In genomic region chr3:123586131-123586530, GRCh38 we compare ENCODE assay signal across 8 cellular contexts. TPM values are rescaled to one million over a fixed set of nuclear protein-coding genes. Genes with fewer than 3 reads are reported as not detected.
DNase-seq lines count a peak whose midpoint lies in the region; ATAC-seq lines count a peak whose summit lies in the region.

No MANE protein-coding gene starts in this region.

- H3K27ac ChIP-seq in SJSA1: peak overlapping the region; percentile 85

- peak overlapping the region; percentile 65 for H3K4me3 ChIP-seq in SJSA1

- peaks cover 13% of the 10 kb centered on the region for H3K9me3 ChIP-seq in SJSA1 (replicated peaks)

- peaks cover 18% of the 10 kb centered on the region; the same call in 1 of the 2 replicates for H3K36me3 ChIP-seq in SJSA1

- no peaks in the 10 kb centered on the region for H3K27me3 ChIP-seq in SJSA1 (replicated peaks)

- DNase-seq in ELF-1 (ENCODE audit: low read depth, low spot score) (peak; percentile 88), NCI-H1092 (lab: John Stamatoyannopoulos, UW) (peak; percentile 57), SJSA1 (ENCODE audit: low read depth in 1 of 2, low spot score in 2 of 2) (peak; percentile 48 to 55), brain pericyte (ENCODE audit: low read depth, low spot score) (peak; percentile 24), left lobe of liver (ENCODE audit: low spot score) (no peak), epidermal melanocyte (ENCODE audit: insufficient read length, low spot score) (no peak), AG20443 (ENCODE audit: low spot score) (no peak)
- DNase-seq in stimulated activated CD4-positive, alpha-beta T cell treated with anti-CD3 and anti-CD28 coated beads, TNF-alpha, amount 100 ng/mL, for 48 hours (ENCODE audit: low read depth in 3 of 3): peak in 2 of 3 donors; percentile 31 to 32

- ATAC-seq in left lobe of liver: peak; percentile 10

- H3K4me1 ChIP-seq in SJSA1 (replicated peaks): peaks cover 26% of the 10 kb centered on the region

RNA-seq across cellular contexts. Expression of gene HACD2, which starts 1.3 kb away (rescaled TPM):
- total RNA-seq in SJSA1 (2014; rRNA removed; shearing (Covaris generic)): 28.0 and 38.9 TPM in 2 replicates
- total RNA-seq in left lobe of liver: 24.5 TPM

Comparison
In these comparisons a context has a peak if more than half of its experiments do, and no peak if none do; other contexts are left out.
1. DNase-seq: peak in ELF-1 (single experiment), NCI-H1092 (single experiment), SJSA1 (2 of 2), brain pericyte (single experiment) and stimulated activated CD4-positive, alpha-beta T cell treated with anti-CD3 and anti-CD28 coated beads, TNF-alpha, amount 100 ng/mL, for 48 hours (2 of 3); none in left lobe of liver (single experiment), epidermal melanocyte (single experiment) and AG20443 (single experiment).